1 cellular context compared by ENCODE assay signal in genomic region chrX:155056877-155057792, GRCh38.
TF ChIP-seq lines count a peak whose summit lies in the region.

No MANE protein-coding gene starts in this region.

TF ChIP-seq in HepG2, 621 proteins besides CTCF, POLR2A, EP300 and RAD21 (continues in another document):
- TF ChIP-seq TRIM24 (CRISPR knock-in tag; IDR thresholded peaks at IDR 0.05), result no peak
- TF ChIP-seq SMC3 (IDR thresholded peaks at IDR 0.05; ENCODE audit: low read length), result peak; percentile 73
- no peak for TF ChIP-seq RXRA (CRISPR knock-in tag; IDR thresholded peaks at IDR 0.05)
- no peak for TF ChIP-seq ARHGAP35 (CRISPR knock-in tag; IDR thresholded peaks at IDR 0.05; ENCODE audit: borderline replicate concordance)
- TF ChIP-seq ZMYM3 (CRISPR knock-in tag; IDR thresholded peaks at IDR 0.05), result no peak
- no peak for TF ChIP-seq RFXANK (CRISPR knock-in tag; IDR thresholded peaks at IDR 0.05)
- no peak for TF ChIP-seq ZNF549 (CRISPR knock-in tag; IDR thresholded peaks at IDR 0.05)
- 0 out of 2 replicates have a peak, but pooled peaks have one; percentile 24 for TF ChIP-seq TSC22D2 (CRISPR knock-in tag; IDR thresholded peaks at IDR 0.05; ENCODE audit: borderline replicate concordance)
- no peak for TF ChIP-seq ZFYVE20 (CRISPR knock-in tag; IDR thresholded peaks at IDR 0.05; ENCODE audit: borderline replicate concordance, low read depth)
- TF ChIP-seq KLF16 (CRISPR knock-in tag; IDR thresholded peaks at IDR 0.05), result no peak
- no peak for TF ChIP-seq SOX6 (IDR thresholded peaks at IDR 0.05)
- peak; percentile 19; the same call in 1 of the 2 replicates for TF ChIP-seq SOX6 (CRISPR knock-in tag; IDR thresholded peaks at IDR 0.05)
- no peak for TF ChIP-seq ETS1 (CRISPR knock-in tag; IDR thresholded peaks at IDR 0.05)
- no peak for TF ChIP-seq HNF1B (CRISPR knock-in tag; IDR thresholded peaks at IDR 0.05)
- TF ChIP-seq MLLT10 (CRISPR knock-in tag; IDR thresholded peaks at IDR 0.05), result no peak
- TF ChIP-seq ZNF143 (CRISPR knock-in tag; IDR thresholded peaks at IDR 0.05), result no peak
- TF ChIP-seq STAG1 (CRISPR knock-in tag; IDR thresholded peaks at IDR 0.05), result peak; percentile 68
- TF ChIP-seq IKZF4 (CRISPR knock-in tag; IDR thresholded peaks at IDR 0.05; ENCODE audit: borderline replicate concordance, low read depth, not compliant biosample characterization), result no peak
- TF ChIP-seq ZNF251 (CRISPR knock-in tag; IDR thresholded peaks at IDR 0.05), result no peak
- TF ChIP-seq AGO2 (optimal IDR thresholded peaks at IDR 0.05; ENCODE audit: low read depth, low read length), result peak; percentile 28
- TF ChIP-seq E2F2 (CRISPR knock-in tag; IDR thresholded peaks at IDR 0.05; ENCODE audit: borderline replicate concordance), result no peak
- TF ChIP-seq MATR3 (CRISPR knock-in tag; IDR thresholded peaks at IDR 0.05), result no peak
- TF ChIP-seq MAFK (conservative IDR thresholded peaks at IDR 0.05 in 1 of 2, IDR thresholded peaks at IDR 0.05 in 1 of 2; ENCODE audit: low read length in 2 of 2), result no peak
- no peak for TF ChIP-seq ZNF3 (CRISPR knock-in tag; IDR thresholded peaks at IDR 0.05)
- TF ChIP-seq MYPOP (CRISPR knock-in tag; IDR thresholded peaks at IDR 0.05), result no peak
- peak; percentile 84 for TF ChIP-seq TEAD3 (CRISPR knock-in tag; optimal IDR thresholded peaks at IDR 0.05; ENCODE audit: borderline replicate concordance)
- peak; percentile 37; the same call in 1 of the 2 replicates for TF ChIP-seq ZNF687 (CRISPR knock-in tag; IDR thresholded peaks at IDR 0.05)
- TF ChIP-seq ZMYM4 (CRISPR knock-in tag; IDR thresholded peaks at IDR 0.05), result 0 out of 2 replicates have a peak, but pooled peaks have one; percentile 47
- TF ChIP-seq HMG20B (CRISPR knock-in tag; conservative IDR thresholded peaks at IDR 0.05), result no peak
- no peak for TF ChIP-seq GABPA (IDR thresholded peaks at IDR 0.05; ENCODE audit: low read depth, low read length)
- TF ChIP-seq GABPA (CRISPR knock-in tag; IDR thresholded peaks at IDR 0.05; ENCODE audit: low read depth), result no peak
- TF ChIP-seq ZNF512 (CRISPR knock-in tag; IDR thresholded peaks at IDR 0.05), result no peak
- peak; percentile 34; the same call in 1 of the 2 replicates for TF ChIP-seq POGZ (CRISPR knock-in tag; IDR thresholded peaks at IDR 0.05)
- peak; percentile 30; the same call in 1 of the 2 replicates for TF ChIP-seq ZGPAT (CRISPR knock-in tag; IDR thresholded peaks at IDR 0.05)
- TF ChIP-seq ZNF264 (CRISPR knock-in tag; IDR thresholded peaks at IDR 0.05), result no peak
- peak; percentile 41; the same call in 1 of the 2 replicates for TF ChIP-seq NFYC (CRISPR knock-in tag; IDR thresholded peaks at IDR 0.05)
- no peak for TF ChIP-seq ZNF639 (CRISPR knock-in tag; conservative IDR thresholded peaks at IDR 0.05)
- no peak for TF ChIP-seq ZBTB2 (CRISPR knock-in tag; IDR thresholded peaks at IDR 0.05; ENCODE audit: low read depth)
- peak; percentile 39; the same call in 1 of the 2 replicates for TF ChIP-seq ZNF501 (CRISPR knock-in tag; IDR thresholded peaks at IDR 0.05)
- no peak for TF ChIP-seq ZNF281 (CRISPR knock-in tag; IDR thresholded peaks at IDR 0.05; ENCODE audit: borderline replicate concordance)
- TF ChIP-seq ZNF704 (CRISPR knock-in tag; IDR thresholded peaks at IDR 0.05; ENCODE audit: borderline replicate concordance), result no peak
